14 cellular contexts compared by ENCODE assay signal in the genomic region with DNA sequence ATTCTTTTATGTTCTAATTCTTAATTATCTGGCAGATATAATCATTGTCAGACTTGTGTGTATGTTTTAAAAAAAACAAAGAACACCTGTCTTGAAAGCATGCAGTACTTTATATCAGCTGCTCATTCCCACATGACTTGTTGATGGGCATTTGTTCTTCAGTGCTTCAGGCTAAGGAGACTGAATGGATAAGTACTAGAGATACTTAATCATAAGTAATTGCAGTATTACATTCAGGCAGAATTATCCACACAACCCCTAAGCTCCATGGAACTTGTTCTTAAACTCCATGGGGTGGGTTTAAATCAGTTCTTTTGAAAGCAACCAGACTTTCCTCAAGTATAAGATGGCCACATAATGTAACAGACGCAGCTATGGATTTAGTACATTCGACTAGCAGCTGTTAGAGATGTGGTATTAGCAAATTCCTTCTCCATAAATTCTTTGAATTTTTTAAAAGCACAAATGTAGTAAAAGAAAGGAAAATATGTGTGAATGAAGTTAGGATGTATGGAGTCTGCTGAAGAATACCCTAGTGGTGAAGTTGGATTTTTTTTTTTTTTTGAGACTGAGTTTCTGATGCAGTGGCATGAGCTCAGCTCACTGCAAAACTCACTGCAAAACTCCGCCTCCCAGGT. TPM values are rescaled to one million over a fixed set of nuclear protein-coding genes. Genes with fewer than 3 reads are reported as not detected.
A peak's percentile ranks its signal among the peaks of the same experiment; 100 is the strongest.
DNase-seq lines count a peak whose midpoint lies in the region; FAIRE-seq and TF ChIP-seq lines count a peak whose summit lies in the region.
"Had no signal": no experiment of that assay in that cellular context is flagged by ENCODE, and none has a peak within 500 bp of the region (broad histone marks: within the 10 kb centered on the region; RNA-seq: fewer than 3 reads in every experiment).

No MANE protein-coding gene starts in this region.

- peak; percentile 48 for DNase-seq in EH (ENCODE audit: low read depth)
- peak; percentile 53 for DNase-seq in NCI-H1417 treated with DMSO at 0.1 percent for 48 hours (lab: John Stamatoyannopoulos, UW)
- peak; percentile 10 for DNase-seq in astrocyte of the hippocampus (ENCODE audit: low read depth, low spot score)
- DNase-seq in neural progenitor cell (ENCODE audit: low spot score): no peak
- DNase-seq in GM03348 (ENCODE audit: low spot score): no peak
- DNase-seq in 8988T: no peak
- no peak for DNase-seq in activated CD8-positive, alpha-beta memory T cell treated with anti-CD3 and anti-CD28 coated beads, Interleukin-2, amount 50 U/mL, for 48 hours
- DNase-seq in urothelium cell line (ENCODE audit: low spot score): no peak
- DNase-seq: activated T-cell treated with anti-CD3 and anti-CD28 coated beads, Interleukin-2, amount 50 U/mL, for 72 hours; GOT3; NCI-H2227 treated with DMSO at 0.1 percent for 48 hours; stomach had no signal

- H3K4me2 ChIP-seq in neural progenitor cell: no peak overlapping the region

- no peak overlapping the region for H3K9ac ChIP-seq in neural progenitor cell

- peaks cover 47% of the 10 kb centered on the region for H3K4me1 Mint-ChIP-seq in neural progenitor cell

- peaks cover 20% of the 10 kb centered on the region for H3K36me3 Mint-ChIP-seq in neural progenitor cell

- no peak overlapping the region for H3K4me3 ChIP-seq in neural progenitor cell
- H3K4me3 ChIP-seq: stomach had no signal

- H3K27me3 Mint-ChIP-seq in neural progenitor cell (ENCODE audit: insufficient read depth, low read depth): no peaks in the 10 kb centered on the region

- H2AFZ ChIP-seq in neural progenitor cell (replicated peaks): no peak overlapping the region

- no peaks in the 10 kb centered on the region for H3K9me3 ChIP-seq in neural progenitor cell (ENCODE audit: low read depth)
- H3K9me3 ChIP-seq: stomach had no signal

- H3K36me3 ChIP-seq in neural progenitor cell: no peaks in the 10 kb centered on the region
- H3K36me3 ChIP-seq: stomach had no signal

- peaks cover 21% of the 10 kb centered on the region for H3K4me1 ChIP-seq in neural progenitor cell

- H3K27ac ChIP-seq in neural progenitor cell: no peak overlapping the region
- H3K27ac ChIP-seq: stomach had no signal

- H3K27ac Mint-ChIP-seq in neural progenitor cell: no peak overlapping the region
- H3K27ac Mint-ChIP-seq: activated T-cell treated with anti-CD3 and anti-CD28 coated beads, Interleukin-2, amount 50 U/mL, for 72 hours had no signal

- peaks cover 7% of the 10 kb centered on the region for H3K9me3 Mint-ChIP-seq in neural progenitor cell
- H3K9me3 Mint-ChIP-seq: activated T-cell treated with anti-CD3 and anti-CD28 coated beads, Interleukin-2, amount 50 U/mL, for 72 hours had no signal

- H3F3A ChIP-seq in neural progenitor cell (ENCODE audit: low read depth): peaks cover 3% of the 10 kb centered on the region

- H3K27me3 ChIP-seq in neural progenitor cell: peaks cover 17% of the 10 kb centered on the region

- H3K79me2 ChIP-seq in neural progenitor cell (ENCODE audit: low read depth): peaks cover 75% of the 10 kb centered on the region

- no peak overlapping the region for H3K4me3 Mint-ChIP-seq in neural progenitor cell
- H3K4me3 Mint-ChIP-seq: activated T-cell treated with anti-CD3 and anti-CD28 coated beads, Interleukin-2, amount 50 U/mL, for 72 hours had no signal

- peak; percentile 19 for TF ChIP-seq CTCF in neural progenitor cell (IDR thresholded peaks at IDR 0.05)

- peaks cover 55% of the 10 kb centered on the region for H4K20me1 ChIP-seq in neural progenitor cell (ENCODE audit: low read depth)

- FAIRE-seq in urothelium cell line (lab: Jason Lieb, UNC): no peak
- FAIRE-seq: endothelial cell of umbilical vein, HTR-8/SVneo had no signal

RNA-seq across cellular contexts. Expression of gene JAM3, which starts 3.0 kb away (rescaled TPM):
- total RNA-seq in neural progenitor cell (ENCODE audit: low replicate concordance): 65.9 and 68.1 TPM in 2 replicates

Comparison
In these comparisons a context has a peak if more than half of its experiments do, and no peak if none do; other contexts are left out.
1. DNase-seq: peak in EH (single experiment), NCI-H1417 treated with DMSO at 0.1 percent for 48 hours (single experiment) and astrocyte of the hippocampus (single experiment); none in neural progenitor cell (single experiment), GM03348 (single experiment), 8988T (single experiment), activated CD8-positive, alpha-beta memory T cell treated with anti-CD3 and anti-CD28 coated beads, Interleukin-2, amount 50 U/mL, for 48 hours (single experiment) and urothelium cell line (single experiment).